Comparison of ENCODE assay signal across 1 cellular context in genomic region chr13:48594080-48594815, GRCh38.
TF ChIP-seq lines count a peak whose summit lies in the region.

No MANE protein-coding gene starts in this region.

TF ChIP-seq in GM12878, 131 proteins besides CTCF, POLR2A, EP300 and RAD21:
- TF ChIP-seq CREM (IDR thresholded peaks at IDR 0.05; ENCODE audit: low read depth), result no peak
- no peak for TF ChIP-seq ZNF217 (IDR thresholded peaks at IDR 0.05)
- TF ChIP-seq TCF3 (IDR thresholded peaks at IDR 0.05; ENCODE audit: borderline replicate concordance, insufficient read depth, low read depth, low read length), result 0 out of 2 replicates have a peak, but pooled peaks have one; percentile 47
